39 cellular contexts compared by ENCODE assay signal in genomic region chr13:72656357-72656756, GRCh38.
"Had no signal": no experiment of that assay in that cellular context is flagged by ENCODE, and none has a peak within 500 bp of the region (broad histone marks: within the 10 kb centered on the region; RNA-seq: fewer than 3 reads in every experiment).

No MANE protein-coding gene starts in this region.

- H3K4me3 Mint-ChIP-seq: activated naive CD4-positive, alpha-beta T cell treated with anti-CD3 and anti-CD28 coated beads for 36 hours; activated naive CD4-positive, alpha-beta T cell treated with anti-CD3 and anti-CD28 coated beads, Interleukin-2, amount 10 ng/mL, durations not matched to agents 7 days and 5 days; activated naive CD4-positive, alpha-beta T cell treated with anti-CD3 and anti-CD28 coated beads, Interleukin-2, amount 50 U/mL, for 24 hours; activated naive CD8-positive, alpha-beta T cell; activated naive CD8-positive, alpha-beta T cell treated with anti-CD3 and anti-CD28 coated beads for 36 hours; activated naive CD8-positive, alpha-beta T cell treated with anti-CD3 and anti-CD28 coated beads, Interleukin-2, amount 10 ng/mL, durations not matched to agents 7 days and 5 days; activated naive CD8-positive, alpha-beta T cell treated with anti-CD3 and anti-CD28 coated beads, Interleukin-2, amount 50 U/mL, for 24 hours; activated T-cell treated with anti-CD3 and anti-CD28 coated beads, Interleukin-2, amount 50 U/mL, for 24 hours; activated T-cell treated with anti-CD3 and anti-CD28 coated beads, Interleukin-2, amount 50 U/mL, for 4 hours; activated T-cell treated with anti-CD3 and anti-CD28 coated beads, Interleukin-2, amount 50 U/mL, for 72 hours; activated T-helper 1 cell treated with anti-CD3 and anti-CD28 coated beads, Interleukin-12 subunit alpha, Interleukin-12 subunit beta, Interleukin-2, Interleukin-4 antibody, amounts not matched to agents 30 ng/mL and 10 ng/mL and 1 ng/mL, durations not matched to agents 14 hours and 24 hours and 36 hours; activated T-helper 17 cell treated with anti-CD3 and anti-CD28 coated beads, Interleukin-2, amount 50 U/mL, for 72 hours; brain; central memory CD8-positive, alpha-beta T cell had no signal

- H3K4me1 Mint-ChIP-seq: activated naive CD4-positive, alpha-beta T cell treated with anti-CD3 and anti-CD28 coated beads, Interleukin-2, amount 10 ng/mL, durations not matched to agents 7 days and 5 days; activated naive CD4-positive, alpha-beta T cell treated with anti-CD3 and anti-CD28 coated beads, Interleukin-2, amount 50 U/mL, for 24 hours; activated naive CD8-positive, alpha-beta T cell treated with anti-CD3 and anti-CD28 coated beads, Interleukin-2, amount 10 ng/mL, durations not matched to agents 7 days and 5 days; activated naive CD8-positive, alpha-beta T cell treated with anti-CD3 and anti-CD28 coated beads, Interleukin-2, amount 50 U/mL, for 24 hours; activated T-helper 17 cell treated with anti-CD3 and anti-CD28 coated beads, Interleukin-2, amount 50 U/mL, for 72 hours; central memory CD8-positive, alpha-beta T cell had no signal

- H3K27ac ChIP-seq: adrenal gland, ascending aorta, body of pancreas, brain microvascular endothelial cell, breast epithelium, cardiac muscle cell had no signal

- H3K4me3 ChIP-seq: adrenal gland, ascending aorta, body of pancreas, breast epithelium, cardiac muscle cell had no signal

- H3K27me3 Mint-ChIP-seq: brain had no signal

- DNase-seq: activated effector memory CD4-positive, alpha-beta T cell treated with anti-CD3 and anti-CD28 coated beads, Interleukin-2, amount 50 U/mL, for 16 hours; activated effector memory CD4-positive, alpha-beta T cell treated with Interleukin-2 at 50 U/mL for 16 hours; activated gamma-delta T cell; activated gamma-delta T cell treated with Interleukin-2 at 50 U/mL for 16 hours; activated naive CD4-positive, alpha-beta T cell; activated naive CD4-positive, alpha-beta T cell treated with anti-CD3 and anti-CD28 coated beads for 36 hours; activated naive CD4-positive, alpha-beta T cell treated with anti-CD3 and anti-CD28 coated beads, Interleukin-2, amount 10 ng/mL, durations not matched to agents 7 days and 5 days; activated naive CD4-positive, alpha-beta T cell treated with anti-CD3 and anti-CD28 coated beads, Interleukin-2, amount 50 U/mL, for 16 hours; activated naive CD4-positive, alpha-beta T cell treated with Interleukin-2 at 50 U/mL for 16 hours; activated naive CD8-positive, alpha-beta T cell treated with anti-CD3 and anti-CD28 coated beads for 36 hours; activated naive CD8-positive, alpha-beta T cell treated with anti-CD3 and anti-CD28 coated beads, Interleukin-2, amount 10 ng/mL, durations not matched to agents 7 days and 5 days; activated naive CD8-positive, alpha-beta T cell treated with anti-CD3 and anti-CD28 coated beads, Interleukin-2, amount 50 U/mL, for 24 hours; activated T-cell treated with anti-CD3 and anti-CD28 coated beads, Interleukin-2, amount 50 U/mL, for 24 hours; activated T-cell treated with anti-CD3 and anti-CD28 coated beads, Interleukin-2, amount 50 U/mL, for 4 hours; activated T-cell treated with anti-CD3 and anti-CD28 coated beads, Interleukin-2, amount 50 U/mL, for 48 hours; activated T-cell treated with anti-CD3 and anti-CD28 coated beads, Interleukin-2, amount 50 U/mL, for 72 hours; adrenal gland; amniotic stem cell; amygdala; anterior cingulate cortex; aorta; body of pancreas; brain microvascular endothelial cell; caudate nucleus; central memory CD4-positive, alpha-beta T cell; cerebellar nuclear complex had no signal

- H3K36me3 ChIP-seq: adrenal gland, ascending aorta, brain microvascular endothelial cell, breast epithelium, cardiac muscle cell had no signal

- ATAC-seq: activated naive CD4-positive, alpha-beta T cell treated with anti-CD3 and anti-CD28 coated beads, Interleukin-2, amount 50 U/mL, for 72 hours; activated naive CD8-positive, alpha-beta T cell treated with anti-CD3 and anti-CD28 coated beads, Interleukin-2, amount 50 U/mL, for 24 hours; activated T-cell treated with anti-CD3 and anti-CD28 coated beads, Interleukin-2, amount 50 U/mL, for 4 hours; activated T-cell treated with anti-CD3 and anti-CD28 coated beads, Interleukin-2, amount 50 U/mL, for 72 hours; body of pancreas had no signal

- FAIRE-seq: astrocyte, bronchial epithelial cell had no signal

- H3K4me1 ChIP-seq: adrenal gland, ascending aorta, body of pancreas, breast epithelium had no signal

- H3K27ac Mint-ChIP-seq: activated naive CD4-positive, alpha-beta T cell treated with anti-CD3 and anti-CD28 coated beads for 36 hours; activated naive CD4-positive, alpha-beta T cell treated with anti-CD3 and anti-CD28 coated beads, Interleukin-2, amount 10 ng/mL, durations not matched to agents 7 days and 5 days; activated naive CD4-positive, alpha-beta T cell treated with anti-CD3 and anti-CD28 coated beads, Interleukin-2, amount 50 U/mL, for 24 hours; activated naive CD4-positive, alpha-beta T cell treated with anti-CD3 and anti-CD28 coated beads, Interleukin-2, amount 50 U/mL, for 72 hours; activated naive CD8-positive, alpha-beta T cell; activated naive CD8-positive, alpha-beta T cell treated with anti-CD3 and anti-CD28 coated beads for 36 hours; activated naive CD8-positive, alpha-beta T cell treated with anti-CD3 and anti-CD28 coated beads, Interleukin-2, amount 10 ng/mL, durations not matched to agents 7 days and 5 days; activated naive CD8-positive, alpha-beta T cell treated with anti-CD3 and anti-CD28 coated beads, Interleukin-2, amount 50 U/mL, for 24 hours; activated T-cell treated with anti-CD3 and anti-CD28 coated beads, Interleukin-2, amount 50 U/mL, for 24 hours; activated T-cell treated with anti-CD3 and anti-CD28 coated beads, Interleukin-2, amount 50 U/mL, for 72 hours; activated T-helper 1 cell treated with anti-CD3 and anti-CD28 coated beads, Interleukin-12 subunit alpha, Interleukin-12 subunit beta, Interleukin-2, Interleukin-4 antibody, amounts not matched to agents 30 ng/mL and 10 ng/mL and 1 ng/mL, durations not matched to agents 14 hours and 24 hours and 36 hours; activated T-helper 17 cell treated with anti-CD3 and anti-CD28 coated beads, Interleukin-2, amount 50 U/mL, for 72 hours; activated T-helper 2 cell treated with anti-CD3 and anti-CD28 coated beads, Interferon-gamma antibody, Interleukin-2, Interleukin-4, amounts not matched to agents 10 μg/mL and 5 μg/mL and 100 μg/mL, durations not matched to agents 14 hours and 24 hours and 36 hours; brain had no signal

- H3K27me3 ChIP-seq: adrenal gland, ascending aorta, body of pancreas, brain microvascular endothelial cell, breast epithelium, cardiac muscle cell had no signal

- H3K9me3 Mint-ChIP-seq: activated naive CD4-positive, alpha-beta T cell treated with anti-CD3 and anti-CD28 coated beads for 36 hours; activated naive CD4-positive, alpha-beta T cell treated with anti-CD3 and anti-CD28 coated beads, Interleukin-2, amount 10 ng/mL, durations not matched to agents 7 days and 5 days; activated naive CD4-positive, alpha-beta T cell treated with anti-CD3 and anti-CD28 coated beads, Interleukin-2, amount 50 U/mL, for 24 hours; activated naive CD4-positive, alpha-beta T cell treated with anti-CD3 and anti-CD28 coated beads, Interleukin-2, amount 50 U/mL, for 72 hours; activated naive CD8-positive, alpha-beta T cell treated with anti-CD3 and anti-CD28 coated beads for 36 hours; activated naive CD8-positive, alpha-beta T cell treated with anti-CD3 and anti-CD28 coated beads, Interleukin-2, amount 10 ng/mL, durations not matched to agents 7 days and 5 days; activated naive CD8-positive, alpha-beta T cell treated with anti-CD3 and anti-CD28 coated beads, Interleukin-2, amount 50 U/mL, for 24 hours; activated T-cell treated with anti-CD3 and anti-CD28 coated beads, Interleukin-2, amount 50 U/mL, for 24 hours; activated T-cell treated with anti-CD3 and anti-CD28 coated beads, Interleukin-2, amount 50 U/mL, for 4 hours; activated T-cell treated with anti-CD3 and anti-CD28 coated beads, Interleukin-2, amount 50 U/mL, for 72 hours; activated T-helper 1 cell treated with anti-CD3 and anti-CD28 coated beads, Interleukin-12 subunit alpha, Interleukin-12 subunit beta, Interleukin-2, Interleukin-4 antibody, amounts not matched to agents 30 ng/mL and 10 ng/mL and 1 ng/mL, durations not matched to agents 14 hours and 24 hours and 36 hours; activated T-helper 17 cell treated with anti-CD3 and anti-CD28 coated beads, Interleukin-2, amount 50 U/mL, for 72 hours; activated T-helper 2 cell treated with anti-CD3 and anti-CD28 coated beads, Interferon-gamma antibody, Interleukin-2, Interleukin-4, amounts not matched to agents 10 μg/mL and 5 μg/mL and 100 μg/mL, durations not matched to agents 14 hours and 24 hours and 36 hours; central memory CD8-positive, alpha-beta T cell had no signal

- H3K36me3 Mint-ChIP-seq: activated naive CD4-positive, alpha-beta T cell treated with anti-CD3 and anti-CD28 coated beads, Interleukin-2, amount 10 ng/mL, durations not matched to agents 7 days and 5 days; activated naive CD4-positive, alpha-beta T cell treated with anti-CD3 and anti-CD28 coated beads, Interleukin-2, amount 50 U/mL, for 24 hours; activated naive CD4-positive, alpha-beta T cell treated with anti-CD3 and anti-CD28 coated beads, Interleukin-2, amount 50 U/mL, for 72 hours; activated naive CD8-positive, alpha-beta T cell; activated naive CD8-positive, alpha-beta T cell treated with anti-CD3 and anti-CD28 coated beads for 36 hours; activated naive CD8-positive, alpha-beta T cell treated with anti-CD3 and anti-CD28 coated beads, Interleukin-2, amount 10 ng/mL, durations not matched to agents 7 days and 5 days; brain had no signal

- H3K9me3 ChIP-seq: adrenal gland, ascending aorta, body of pancreas, breast epithelium had no signal
